8 cellular contexts compared by ENCODE assay signal in genomic region chrX:14039344-14039743, GRCh38. TPM values are rescaled to one million over a fixed set of nuclear protein-coding genes. Genes with fewer than 3 reads are reported as not detected.
DNase-seq lines count a peak whose midpoint lies in the region; ATAC-seq and TF ChIP-seq lines count a peak whose summit lies in the region.

No MANE protein-coding gene starts in this region.

- H3K9me3 Mint-ChIP-seq in T-helper 2 cell treated with Interferon-gamma antibody and Interleukin-4, amounts not matched to agents 5 μg/mL and 100 μg/mL, for 36 hours, result no peaks in the 10 kb centered on the region

- H3K27ac ChIP-seq in fibroblast of lung (ENCODE audit: insufficient read depth, low read length), result no peak overlapping the region
- H3K27ac ChIP-seq in trophoblast cell (ENCODE audit: low read depth, low read length), result no peak overlapping the region

- H2BK12ac ChIP-seq in trophoblast cell (ENCODE audit: low read length), result no peak overlapping the region

- no peak overlapping the region for H2BK5ac ChIP-seq in trophoblast cell (ENCODE audit: low read depth, low read length, poor library complexity)

- H3K4ac ChIP-seq in trophoblast cell (ENCODE audit: low read depth, low read length), result no peak overlapping the region

- no peaks in the 10 kb centered on the region for H3K79me2 ChIP-seq in fibroblast of lung (ENCODE audit: control insufficient read depth, insufficient read depth, low read length)
- H3K79me2 ChIP-seq in trophoblast cell (ENCODE audit: control insufficient read depth, insufficient read depth, low read length, poor library complexity), result no peaks in the 10 kb centered on the region

- no peak overlapping the region for H3K18ac ChIP-seq in trophoblast cell (ENCODE audit: low read length)

- H2AFZ ChIP-seq in fibroblast of lung (ENCODE audit: low read length), result no peak overlapping the region
- no peak overlapping the region for H2AFZ ChIP-seq in trophoblast cell (ENCODE audit: insufficient read depth, low read length, poor library complexity)

- H3K36me3 ChIP-seq in fibroblast of lung (ENCODE audit: control insufficient read depth, insufficient read depth, low read length), result no peaks in the 10 kb centered on the region
- H3K36me3 ChIP-seq in trophoblast cell (ENCODE audit: control insufficient read depth in 1 of 2, insufficient read depth in 2 of 2, low read length in 2 of 2), result no peaks in the 10 kb centered on the region

- peak; percentile 77 for ATAC-seq in HG03097 (IDR thresholded peaks at IDR 0.05; ENCODE audit: low FRiP score, unreplicated experiment)

- H4K12ac ChIP-seq in trophoblast cell (ENCODE audit: low read depth, low read length), result no peak overlapping the region

- no peak overlapping the region for H3K23ac ChIP-seq in trophoblast cell (ENCODE audit: low read length)

- no peaks in the 10 kb centered on the region for H3K36me3 Mint-ChIP-seq in T-helper 2 cell treated with Interferon-gamma antibody and Interleukin-4, amounts not matched to agents 5 μg/mL and 100 μg/mL, for 36 hours (ENCODE audit: low read depth)

- no peak overlapping the region for H3K27ac Mint-ChIP-seq in T-helper 2 cell treated with Interferon-gamma antibody and Interleukin-4, amounts not matched to agents 5 μg/mL and 100 μg/mL, for 36 hours

- TF ChIP-seq CTCF in fibroblast of lung (conservative IDR thresholded peaks at IDR 0.05 in 1 of 2, IDR thresholded peaks at IDR 0.05 in 1 of 2; ENCODE audit: low read depth in 1 of 2, low read length in 2 of 2), result peak; percentile 37 to 52

- H3K4me3 Mint-ChIP-seq in T-helper 2 cell treated with Interferon-gamma antibody and Interleukin-4, amounts not matched to agents 5 μg/mL and 100 μg/mL, for 36 hours, result no peak overlapping the region

- H3K14ac ChIP-seq in trophoblast cell (ENCODE audit: low read length), result no peak overlapping the region

- no CpG with 5 or more reads among the region's 3 CpGs for WGBS in trophoblast cell (ENCODE audit: extremely low coverage, insufficient coverage, insufficient read length)

- H3K4me1 Mint-ChIP-seq in T-helper 2 cell treated with Interferon-gamma antibody and Interleukin-4, amounts not matched to agents 5 μg/mL and 100 μg/mL, for 36 hours (ENCODE audit: low read depth), result no peaks in the 10 kb centered on the region

- H3K4me1 ChIP-seq in fibroblast of lung (ENCODE audit: control insufficient read depth, extremely low read depth, insufficient read depth, low read length) (no peaks in the 10 kb centered on the region), trophoblast cell (ENCODE audit: control insufficient read depth in 1 of 2, insufficient read depth in 2 of 2, low read length in 2 of 2) (no peaks in the 10 kb centered on the region)

- H4K91ac ChIP-seq in trophoblast cell (ENCODE audit: low read depth, low read length), result no peak overlapping the region

- H3K9ac ChIP-seq in fibroblast of lung (ENCODE audit: insufficient read depth, low read length) (no peak overlapping the region), trophoblast cell (ENCODE audit: low read length) (no peak overlapping the region)

- no peak overlapping the region for H2BK120ac ChIP-seq in trophoblast cell (ENCODE audit: insufficient read depth, low read length, poor library complexity)

- H3K9me3 ChIP-seq in fibroblast of lung (ENCODE audit: control insufficient read depth, insufficient read depth, low read depth, low read length) (no peaks in the 10 kb centered on the region), trophoblast cell (ENCODE audit: insufficient read depth, low read depth, low read length) (no peaks in the 10 kb centered on the region)

- H3K4me2 ChIP-seq in fibroblast of lung (ENCODE audit: extremely low read depth, insufficient read depth, low read length) (no peak overlapping the region), trophoblast cell (ENCODE audit: low read length) (no peak overlapping the region)

- DNase-seq in T-helper 2 cell (peak in 4 of 5 experiments; percentile 13 to 59 (median 30)), NOMO-1 treated with DMSO at 0.1 percent for 48 hours (lab: John Stamatoyannopoulos, UW; ENCODE audit: unreplicated experiment) (peak; percentile 54), activated T-cell treated with anti-CD3 and anti-CD28 coated beads for 1 hour (ENCODE audit: low read depth) (peak; percentile 48), fibroblast of lung (ENCODE audit: low read depth in 2 of 2) (peak; percentile 10 to 45), trophoblast cell (peak; percentile 43 to 82), GM19238 (ENCODE audit: insufficient read length, low spot score) (no peak)
- no peak for DNase-seq in T-helper 2 cell treated with Interferon-gamma antibody and Interleukin-4, amounts not matched to agents 5 μg/mL and 100 μg/mL, for 36 hours (ENCODE audit: low spot score)

- H3K27me3 Mint-ChIP-seq in T-helper 2 cell treated with Interferon-gamma antibody and Interleukin-4, amounts not matched to agents 5 μg/mL and 100 μg/mL, for 36 hours (ENCODE audit: low read depth), result peaks cover 20% of the 10 kb centered on the region

- no peak overlapping the region for H2AK5ac ChIP-seq in trophoblast cell (ENCODE audit: low read length)

- H3K4me3 ChIP-seq in fibroblast of lung (replicated peaks in 1 of 4; ENCODE audit: control extremely low read depth in 1 of 4, insufficient read depth in 1 of 4, low read depth in 3 of 4, low read length in 4 of 4) (no peak overlapping the region), trophoblast cell (ENCODE audit: low read depth, low read length) (no peak overlapping the region)

- H3K79me1 ChIP-seq in trophoblast cell (ENCODE audit: low read length), result no peaks in the 10 kb centered on the region

- H3K27me3 ChIP-seq in fibroblast of lung (ENCODE audit: control insufficient read depth, insufficient read depth, low read length), result no peaks in the 10 kb centered on the region
- no peaks in the 10 kb centered on the region for H3K27me3 ChIP-seq in trophoblast cell (ENCODE audit: insufficient read depth, low read length)

- no peak overlapping the region for H4K8ac ChIP-seq in trophoblast cell (ENCODE audit: low read depth, low read length)

- no peaks in the 10 kb centered on the region for H4K20me1 ChIP-seq in fibroblast of lung (ENCODE audit: control insufficient read depth, extremely low read depth, insufficient read depth, low read length)

RNA-seq across cellular contexts. Expression of gene GEMIN8, which starts 9.7 kb away (rescaled TPM):
- 11.3 and 20.1 TPM in 2 replicates for total RNA-seq in fibroblast of lung
- 18.2 and 20.9 TPM in 2 replicates for polyA plus RNA-seq in fibroblast of lung
- polyA plus RNA-seq in fibroblast of lung (2012), result 13.9 and 17.2 TPM in 2 replicates
- 5.0 and 8.4 TPM in 2 replicates for polyA minus RNA-seq in fibroblast of lung (ENCODE audit: low replicate concordance)
- polyA plus RNA-seq in trophoblast cell (2013), result 8.4 and 9.3 TPM in 2 replicates

Comparison
In these comparisons a context has a peak if more than half of its experiments do, and no peak if none do; other contexts are left out.
1. DNase-seq: peak in T-helper 2 cell (4 of 5), NOMO-1 treated with DMSO at 0.1 percent for 48 hours (single experiment), activated T-cell treated with anti-CD3 and anti-CD28 coated beads for 1 hour (single experiment), fibroblast of lung (2 of 2) and trophoblast cell (2 of 2); none in T-helper 2 cell treated with Interferon-gamma antibody and Interleukin-4, amounts not matched to agents 5 μg/mL and 100 μg/mL, for 36 hours (single experiment) and GM19238 (single experiment).